ENCODE assay signal across 24 cellular contexts in genomic region chr12:9626821-9627220, GRCh38. TPM values are rescaled to one million over a fixed set of nuclear protein-coding genes. Genes with fewer than 3 reads are reported as not detected.
DNase-seq lines count a peak whose midpoint lies in the region; ATAC-seq, FAIRE-seq and TF ChIP-seq lines count a peak whose summit lies in the region.
"Had no signal": no experiment of that assay in that cellular context is flagged by ENCODE, and none has a peak within 500 bp of the region (broad histone marks: within the 10 kb centered on the region; RNA-seq: fewer than 3 reads in every experiment).

No MANE protein-coding gene starts in this region.

- TF ChIP-seq POLR2A in GM12892 (IDR thresholded peaks at IDR 0.05; ENCODE audit: low read depth, low read length), result no peak

- no peak for DNase-seq in activated CD4-positive, alpha-beta T cell treated with anti-CD3 and anti-CD28 coated beads for 36 hours
- DNase-seq in activated CD4-positive, alpha-beta T cell treated with anti-CD3 and anti-CD28 coated beads, Interleukin-2, amount 50 U/mL, for 48 hours, result no peak
- DNase-seq in activated T-cell treated with anti-CD3 and anti-CD28 coated beads, Interleukin-2, amount 50 U/mL, for 72 hours, result no peak
- no peak for DNase-seq in activated T-cell treated with anti-CD3 and anti-CD28 coated beads, Interleukin-2, amount 50 U/mL, for 1 hour
- DNase-seq in GM12892 (ENCODE audit: insufficient read length), result no peak
- DNase-seq: 8988T; AML-193; BE2C; CD4-positive, alpha-beta T cell; CD8-positive, alpha-beta memory T cell; DMS 273 treated with DMSO at 0.1 percent for 48 hours; DMS79; EL; GDM1; GM23248; H7; HCEC 1CT had no signal

- intact Hi-C loops in activated CD4-positive, alpha-beta T cell treated with anti-CD3 and anti-CD28 coated beads for 36 hours (cut with DNase I, micrococcal nuclease), result no loop called here

- H3K27ac Mint-ChIP-seq in activated CD4-positive, alpha-beta T cell treated with anti-CD3 and anti-CD28 coated beads for 36 hours, result no peak overlapping the region
- H3K27ac Mint-ChIP-seq in activated T-cell treated with anti-CD3 and anti-CD28 coated beads, Interleukin-2, amount 50 U/mL, for 72 hours, result no peak overlapping the region
- no peak overlapping the region for H3K27ac Mint-ChIP-seq in activated T-helper 17 cell treated with anti-CD3 and anti-CD28 coated beads, Interleukin-2, amount 50 U/mL, for 72 hours
- H3K27ac Mint-ChIP-seq: CD14-positive monocyte; CD4-positive, alpha-beta T cell had no signal

- H3K36me3 Mint-ChIP-seq in activated CD4-positive, alpha-beta T cell treated with anti-CD3 and anti-CD28 coated beads for 36 hours (ENCODE audit: low read depth), result peaks cover 42% of the 10 kb centered on the region
- H3K36me3 Mint-ChIP-seq in activated T-cell treated with anti-CD3 and anti-CD28 coated beads, Interleukin-2, amount 50 U/mL, for 72 hours (ENCODE audit: insufficient read depth in 2 of 2), result peaks cover 7 to 10% of the 10 kb centered on the region in 2 donors
- H3K36me3 Mint-ChIP-seq in activated T-helper 17 cell treated with anti-CD3 and anti-CD28 coated beads, Interleukin-2, amount 50 U/mL, for 72 hours (ENCODE audit: low read depth), result no peaks in the 10 kb centered on the region

- peak; percentile 80 for ATAC-seq in activated CD4-positive, alpha-beta T cell treated with anti-CD3 and anti-CD28 coated beads for 36 hours
- peak; percentile 52 to 84 for ATAC-seq in activated T-cell treated with anti-CD3 and anti-CD28 coated beads, Interleukin-2, amount 50 U/mL, for 72 hours (replicated peaks in 1 of 2)
- peak; percentile 91 for ATAC-seq in activated T-helper 17 cell treated with anti-CD3 and anti-CD28 coated beads, Interleukin-2, amount 50 U/mL, for 72 hours (replicated peaks)
- ATAC-seq in GM18858 (IDR thresholded peaks at IDR 0.05; ENCODE audit: unreplicated experiment), result no peak
- ATAC-seq: A549, GM12878 had no signal

- H3K27me3 Mint-ChIP-seq in activated CD4-positive, alpha-beta T cell treated with anti-CD3 and anti-CD28 coated beads for 36 hours, result no peaks in the 10 kb centered on the region
- no peaks in the 10 kb centered on the region for H3K27me3 Mint-ChIP-seq in activated T-cell treated with anti-CD3 and anti-CD28 coated beads, Interleukin-2, amount 50 U/mL, for 72 hours (ENCODE audit: low read depth)
- no peaks in the 10 kb centered on the region for H3K27me3 Mint-ChIP-seq in activated T-helper 17 cell treated with anti-CD3 and anti-CD28 coated beads, Interleukin-2, amount 50 U/mL, for 72 hours
- H3K27me3 Mint-ChIP-seq: CD4-positive, alpha-beta T cell; CD8-positive, alpha-beta memory T cell had no signal

- CTCF ChIA-PET in activated CD4-positive, alpha-beta T cell treated with anti-CD3 and anti-CD28 coated beads for 36 hours (lab: Charles Lee), result interaction anchor here (0.5 kb wide), 1 partner anchor 18 kb away, joined by 3 read pairs; no protein-coding TSS in a partner anchor

- H3K4me3 Mint-ChIP-seq in activated CD4-positive, alpha-beta T cell treated with anti-CD3 and anti-CD28 coated beads for 36 hours, result no peak overlapping the region
- H3K4me3 Mint-ChIP-seq in activated T-cell treated with anti-CD3 and anti-CD28 coated beads, Interleukin-2, amount 50 U/mL, for 72 hours, result no peak overlapping the region
- H3K4me3 Mint-ChIP-seq in activated T-helper 17 cell treated with anti-CD3 and anti-CD28 coated beads, Interleukin-2, amount 50 U/mL, for 72 hours, result no peak overlapping the region
- H3K4me3 Mint-ChIP-seq: CD14-positive monocyte; CD4-positive, alpha-beta T cell; CD8-positive, alpha-beta memory T cell had no signal

- peak; percentile 21 for FAIRE-seq in GM12892 (lab: Jason Lieb, UNC)
- FAIRE-seq: A549, GM12878, GM19239, H1 had no signal

- H3K4me1 Mint-ChIP-seq in activated CD4-positive, alpha-beta T cell treated with anti-CD3 and anti-CD28 coated beads for 36 hours, result peaks cover 14% of the 10 kb centered on the region
- H3K4me1 Mint-ChIP-seq in activated T-cell treated with anti-CD3 and anti-CD28 coated beads, Interleukin-2, amount 50 U/mL, for 72 hours (ENCODE audit: low read depth), result no peaks in the 10 kb centered on the region
- peaks cover 7% of the 10 kb centered on the region for H3K4me1 Mint-ChIP-seq in activated T-helper 17 cell treated with anti-CD3 and anti-CD28 coated beads, Interleukin-2, amount 50 U/mL, for 72 hours

- peaks cover 7% of the 10 kb centered on the region for H3K9me3 Mint-ChIP-seq in activated CD4-positive, alpha-beta T cell treated with anti-CD3 and anti-CD28 coated beads for 36 hours (ENCODE audit: low read depth)
- peaks cover 3 to 6% of the 10 kb centered on the region in 2 donors for H3K9me3 Mint-ChIP-seq in activated T-cell treated with anti-CD3 and anti-CD28 coated beads, Interleukin-2, amount 50 U/mL, for 72 hours
- H3K9me3 Mint-ChIP-seq in activated T-helper 17 cell treated with anti-CD3 and anti-CD28 coated beads, Interleukin-2, amount 50 U/mL, for 72 hours, result no peaks in the 10 kb centered on the region

- POLR2A ChIA-PET in activated CD4-positive, alpha-beta T cell treated with anti-CD3 and anti-CD28 coated beads for 36 hours (lab: Charles Lee), result no interaction called here

RNA-seq across cellular contexts. Expression of gene KLRB1, which starts 19.1 kb away (rescaled TPM):
- under 1 TPM; 0.40 to 0.87 TPM for total RNA-seq in activated CD4-positive, alpha-beta T cell treated with anti-CD3 and anti-CD28 coated beads for 36 hours
- total RNA-seq in activated T-cell treated with anti-CD3 and anti-CD28 coated beads, Interleukin-2, amount 50 U/mL, for 72 hours, result 1 to 10 TPM in 1 of 2 donors, under 1 TPM in 1; 0.89 to 3.0 TPM
- 0.78 TPM for polyA plus RNA-seq in GM12892 (2012; ENCODE audit: missing spikeins)
- 10 to 100 TPM in 1 of 2 donors, 1 to 10 TPM in 1; 6.8 to 11.6 TPM for total RNA-seq in activated T-helper 17 cell treated with anti-CD3 and anti-CD28 coated beads, Interleukin-2, amount 50 U/mL, for 72 hours
- total RNA-seq: GM12878, GM23248, H1, H7 had no signal
- polyA plus RNA-seq: A549, GM12878, GM23248, H1 had no signal

RNA-seq across cellular contexts. Expression of gene CLEC2D, which starts 42.7 kb away (rescaled TPM):
- 100 to 1,000 TPM; 190 to 212 TPM for total RNA-seq in activated CD4-positive, alpha-beta T cell treated with anti-CD3 and anti-CD28 coated beads for 36 hours
- 100 to 1,000 TPM; 269 to 293 TPM for total RNA-seq in activated T-cell treated with anti-CD3 and anti-CD28 coated beads, Interleukin-2, amount 50 U/mL, for 72 hours
- polyA plus RNA-seq in GM12892 (2012; ENCODE audit: missing spikeins), result 187 TPM
- total RNA-seq in activated T-helper 17 cell treated with anti-CD3 and anti-CD28 coated beads, Interleukin-2, amount 50 U/mL, for 72 hours, result 100 to 1,000 TPM; 146 to 267 TPM
